ENCODE assay signal across 8 cellular contexts in genomic region chr3:52154135-52155094, GRCh38. TPM values are rescaled to one million over a fixed set of nuclear protein-coding genes. Genes with fewer than 3 reads are reported as not detected.
A peak's percentile ranks its signal among the peaks of the same experiment; 100 is the strongest.
DNase-seq lines count a peak whose midpoint lies in the region; ATAC-seq, FAIRE-seq and TF ChIP-seq lines count a peak whose summit lies in the region.

TSS of gene POC1A (minus strand) at chr3:52154423. CDS start at chr3:52154372, 51 bp downstream.

- H3K9me3 ChIP-seq in pancreas, result no peaks in the 10 kb centered on the region
- no peaks in the 10 kb centered on the region for H3K9me3 ChIP-seq in tibial artery

- ATAC-seq in HG02798 (IDR thresholded peaks at IDR 0.05; ENCODE audit: poor library complexity, unreplicated experiment), result peak; percentile 87
- ATAC-seq in activated naive CD8-positive, alpha-beta T cell treated with anti-CD3 and anti-CD28 coated beads, Interleukin-2, amount 50 U/mL, for 24 hours, result peak; percentile 94
- ATAC-seq in Right ventricle myocardium inferior, result peak; percentile 98
- ATAC-seq in pancreas, result peak; percentile 97 to 99 (median 98)

- peak within 1 kb of the TSS; percentile 95 for H3K27ac Mint-ChIP-seq in activated naive CD8-positive, alpha-beta T cell treated with anti-CD3 and anti-CD28 coated beads, Interleukin-2, amount 50 U/mL, for 24 hours

- FAIRE-seq in pancreas (lab: Jason Lieb, UNC), result peak; percentile 89

- no peak for TF ChIP-seq CTCF in GM12875 (IDR thresholded peaks at IDR 0.05; ENCODE audit: borderline replicate concordance, insufficient read depth, low read depth, low read length)
- peak in 1 of 4 donors; percentile 14 for TF ChIP-seq CTCF in pancreas (IDR thresholded peaks at IDR 0.05)
- peak in 1 of 2 experiments; percentile 25 for TF ChIP-seq CTCF in tibial artery (IDR thresholded peaks at IDR 0.05)

- peaks cover 20% of the 10 kb centered on the region for H3K4me1 Mint-ChIP-seq in activated naive CD8-positive, alpha-beta T cell treated with anti-CD3 and anti-CD28 coated beads, Interleukin-2, amount 50 U/mL, for 24 hours

- H3K4me1 ChIP-seq in pancreas (peaks cover 4 to 6% (median 4%) of the 10 kb centered on the region in 3 donors), tibial artery (peaks cover 0 to 15% (median 11%) of the 10 kb centered on the region in 4 donors)

- H3K27me3 ChIP-seq in pancreas (no peaks in the 10 kb centered on the region), tibial artery (no peaks in the 10 kb centered on the region)

- DNase-seq in NCI-H1417 treated with DMSO at 0.1 percent for 48 hours (lab: John Stamatoyannopoulos, UW) (peak; percentile 67), T follicular helper cell (ENCODE audit: low read depth) (peak; percentile 75), Right ventricle myocardium inferior (ENCODE audit: missing footprints) (peak; percentile 98), pancreas (peak; percentile 93 to 97 (median 96)), tibial artery (peak; percentile 99)
- DNase-seq in activated naive CD8-positive, alpha-beta T cell treated with anti-CD3 and anti-CD28 coated beads, Interleukin-2, amount 50 U/mL, for 24 hours, result peak; percentile 90

- intact Hi-C loops in Right ventricle myocardium inferior (cut with DNase I), result loop anchor here (2.0 to 5.0 kb wide), 3 partner anchors 43 to 124 kb away; partner anchors contain the start of genes ALAS1 and WDR82
- intact Hi-C loops in pancreas (cut with DNase I), result no loop called here
- intact Hi-C loops in tibial artery (cut with DNase I; ENCODE audit: low total_unique reads), result no loop called here

- H3K36me3 ChIP-seq in pancreas, result no peaks in the 10 kb centered on the region
- no peaks in the 10 kb centered on the region for H3K36me3 ChIP-seq in tibial artery

- peak within 1 kb of the TSS; percentile 56 to 83 (median 76) for H3K27ac ChIP-seq in pancreas
- H3K27ac ChIP-seq in tibial artery, result peak within 1 kb of the TSS; percentile 81 to 82

- peaks cover under 1% of the 10 kb centered on the region for H3K36me3 Mint-ChIP-seq in activated naive CD8-positive, alpha-beta T cell treated with anti-CD3 and anti-CD28 coated beads, Interleukin-2, amount 50 U/mL, for 24 hours (ENCODE audit: low read depth)

- H3K4me3 Mint-ChIP-seq in activated naive CD8-positive, alpha-beta T cell treated with anti-CD3 and anti-CD28 coated beads, Interleukin-2, amount 50 U/mL, for 24 hours, result peak within 1 kb of the TSS; percentile 91

- 0 to 1% methylated on average over 82 to 83 of the region's 83 CpGs for WGBS in pancreas, 2 donors

- no peaks in the 10 kb centered on the region for H3K9me3 Mint-ChIP-seq in activated naive CD8-positive, alpha-beta T cell treated with anti-CD3 and anti-CD28 coated beads, Interleukin-2, amount 50 U/mL, for 24 hours

- H3K4me3 ChIP-seq in GM12875 (ENCODE audit: low read depth, low read length) (peak within 1 kb of the TSS; percentile 90), pancreas (peak within 1 kb of the TSS; percentile 53 to 79 (median 58)), tibial artery (peak within 1 kb of the TSS; percentile 57 to 75)

- no peaks in the 10 kb centered on the region for H3K27me3 Mint-ChIP-seq in activated naive CD8-positive, alpha-beta T cell treated with anti-CD3 and anti-CD28 coated beads, Interleukin-2, amount 50 U/mL, for 24 hours

RNA-seq across cellular contexts. Expression of gene POC1A, which starts in this region (rescaled TPM):
- total RNA-seq in Right ventricle myocardium inferior (1.7 TPM), pancreas (1 to 10 TPM in 1 of 6 donors, under 1 TPM in 5; 0.37 to 1.1 (median 0.71) TPM)
- under 1 TPM; 0.46 to 0.80 TPM for polyA plus RNA-seq in pancreas

Comparison
In these comparisons a context has a peak if more than half of its experiments do, and no peak if none do; other contexts are left out.
1. Peak in every context shown above with its lines: DNase-seq, ATAC-seq, H3K4me3 ChIP-seq and H3K27ac ChIP-seq.